8 cellular contexts compared by ENCODE assay signal in genomic region chr7:32588657-32589056, GRCh38.
DNase-seq lines count a peak whose midpoint lies in the region; ATAC-seq and TF ChIP-seq lines count a peak whose summit lies in the region.

No MANE protein-coding gene starts in this region.

- H3K4me2 ChIP-seq in SK-N-SH (no peak overlapping the region), OCI-LY7 (ENCODE audit: low read length) (no peak overlapping the region)

- TF ChIP-seq EP300 in SK-N-SH (IDR thresholded peaks at IDR 0.05; ENCODE audit: borderline replicate concordance in 1 of 2, low read depth in 1 of 2, low read length in 1 of 2) = peak in 1 of 2 experiments; percentile 58; a peak in 1 of 4 replicates
- TF ChIP-seq EP300 in sigmoid colon (IDR thresholded peaks at IDR 0.05) = no peak

- TF ChIP-seq CTCF in SK-N-SH (IDR thresholded peaks at IDR 0.05) (peak; percentile 19), sigmoid colon (IDR thresholded peaks at IDR 0.05) (no peak), OCI-LY7 (conservative IDR thresholded peaks at IDR 0.05; ENCODE audit: low read length) (no peak)

- H3K9me3 ChIP-seq in SK-N-SH = no peaks in the 10 kb centered on the region
- H3K9me3 ChIP-seq in effector memory CD4-positive, alpha-beta T cell (ENCODE audit: control insufficient read depth, low read length) = no peaks in the 10 kb centered on the region
- H3K9me3 ChIP-seq in sigmoid colon = no peaks in the 10 kb centered on the region
- H3K9me3 ChIP-seq in OCI-LY7 (ENCODE audit: low read length) = no peaks in the 10 kb centered on the region

- H4K20me1 ChIP-seq in SK-N-SH (ENCODE audit: insufficient read depth) (no peaks in the 10 kb centered on the region), OCI-LY7 (ENCODE audit: insufficient read depth, low read length) (no peaks in the 10 kb centered on the region)

- H3K9me2 ChIP-seq in SK-N-SH = no peaks in the 10 kb centered on the region
- no peaks in the 10 kb centered on the region for H3K9me2 ChIP-seq in OCI-LY7 (ENCODE audit: insufficient read depth, low read length)

- H3K27me3 ChIP-seq in SK-N-SH (ENCODE audit: insufficient read depth) = no peaks in the 10 kb centered on the region
- no peaks in the 10 kb centered on the region for H3K27me3 ChIP-seq in effector memory CD4-positive, alpha-beta T cell (replicated peaks; ENCODE audit: control insufficient read depth, insufficient read depth, low read length, poor library complexity, severe bottlenecking)
- H3K27me3 ChIP-seq in sigmoid colon = no peaks in the 10 kb centered on the region

- BruUV-seq in OCI-LY7 (replicated peaks; lab: Mats Ljungman, UMichigan) = no TSS peak

- CTCF ChIA-PET in SK-N-SH (lab: Yijun Ruan, JAX) = no interaction called here
- CTCF ChIA-PET in OCI-LY7 (lab: Charles Lee; ENCODE audit: unreplicated experiment) = no interaction called here

- H3K27ac ChIP-seq in SK-N-SH (ENCODE audit: low read depth in 2 of 2, low read length in 1 of 2) (peak overlapping the region; percentile 55 to 58; a peak in 3 of 4 replicates), sigmoid colon (no peak overlapping the region), OCI-LY7 (ENCODE audit: low read depth, low read length, poor library complexity, severe bottlenecking) (no peak overlapping the region)
- no peak overlapping the region for H3K27ac ChIP-seq in effector memory CD4-positive, alpha-beta T cell (ENCODE audit: insufficient read depth, low read length, poor library complexity, severe bottlenecking)

- no peak for TF ChIP-seq RAD21 in SK-N-SH (IDR thresholded peaks at IDR 0.05; ENCODE audit: low read length)

- no peak for TF ChIP-seq POLR2A in sigmoid colon (IDR thresholded peaks at IDR 0.05)

- H3F3A ChIP-seq in SK-N-SH (replicated peaks; ENCODE audit: insufficient read depth) = peaks cover 42% of the 10 kb centered on the region

- peak; percentile 72 for DNase-seq in GM04503 (ENCODE audit: low read depth)
- DNase-seq in SK-N-SH = no peak
- no peak for DNase-seq in left ventricle myocardium superior
- no peak for DNase-seq in effector memory CD4-positive, alpha-beta T cell
- DNase-seq in iPS-NIHi11 (ENCODE audit: low spot score) = no peak
- no peak for DNase-seq in sigmoid colon
- no peak for DNase-seq in OCI-LY7 (ENCODE audit: low spot score)

- intact Hi-C loops in left ventricle myocardium superior (cut with micrococcal nuclease) (no loop called here), sigmoid colon (cut with DNase I) (loop anchor here (10.0 kb wide), 1 partner anchor 94 kb away; the partner anchor contains the start of genes AVL9 and LSM5), OCI-LY7 (cut with micrococcal nuclease; ENCODE audit: unreplicated experiment) (loop anchor here (5.0 kb wide), 1 partner anchor 96 kb away; the partner anchor contains the start of gene LSM5)

- peaks cover 0 to 34% of the 10 kb centered on the region in 2 experiments; a peak in 3 of 4 replicates for H3K4me1 ChIP-seq in SK-N-SH (ENCODE audit: control insufficient read depth in 1 of 2, insufficient read depth in 2 of 2, low read depth in 1 of 2, low read length in 1 of 2)
- H3K4me1 ChIP-seq in effector memory CD4-positive, alpha-beta T cell (ENCODE audit: control insufficient read depth, insufficient read depth, low read length, poor library complexity, severe bottlenecking) = no peaks in the 10 kb centered on the region
- peaks cover 0 to 19% (median 18%) of the 10 kb centered on the region in 4 donors for H3K4me1 ChIP-seq in sigmoid colon
- no peaks in the 10 kb centered on the region for H3K4me1 ChIP-seq in OCI-LY7 (ENCODE audit: insufficient read depth, low read length, poor library complexity, severe bottlenecking)

- peaks cover 22 to 38% of the 10 kb centered on the region in 2 experiments for H3K36me3 ChIP-seq in SK-N-SH (replicated peaks in 1 of 2; ENCODE audit: control insufficient read depth in 1 of 2, insufficient read depth in 2 of 2, low read length in 1 of 2)
- peaks cover 13% of the 10 kb centered on the region for H3K36me3 ChIP-seq in effector memory CD4-positive, alpha-beta T cell (ENCODE audit: control insufficient read depth, insufficient read depth, low read length)
- peaks cover 3 to 49% (median 7%) of the 10 kb centered on the region in 4 donors for H3K36me3 ChIP-seq in sigmoid colon
- H3K36me3 ChIP-seq in OCI-LY7 (ENCODE audit: insufficient read depth, low read length) = peaks cover 49% of the 10 kb centered on the region

- no peak overlapping the region for H2AFZ ChIP-seq in SK-N-SH (ENCODE audit: low read depth)
- H2AFZ ChIP-seq in OCI-LY7 (ENCODE audit: low read length) = no peak overlapping the region

- WGBS in SK-N-SH (ENCODE audit: low lambda C conversion rate) = 25% methylated on average over 2 of the region's 2 CpGs
- WGBS in sigmoid colon, 2 donors = 53 to 60% methylated on average over 2 of the region's 2 CpGs

- ATAC-seq in HG02642 (IDR thresholded peaks at IDR 0.05; ENCODE audit: poor library complexity, unreplicated experiment) = peak; percentile 49
- peak; percentile 52 for ATAC-seq in left ventricle myocardium superior

- H3K4me3 ChIP-seq in SK-N-SH (ENCODE audit: low read depth in 2 of 2, low read length in 1 of 2) (no peak overlapping the region), sigmoid colon (no peak overlapping the region), OCI-LY7 (ENCODE audit: low read depth, low read length, poor library complexity, severe bottlenecking) (no peak overlapping the region)
- no peak overlapping the region for H3K4me3 ChIP-seq in effector memory CD4-positive, alpha-beta T cell (ENCODE audit: insufficient read depth, low read depth, low read length, poor library complexity, severe bottlenecking)

- H3K79me2 ChIP-seq in SK-N-SH (ENCODE audit: insufficient read depth) (no peaks in the 10 kb centered on the region), OCI-LY7 (ENCODE audit: insufficient read depth, low read depth, low read length) (no peaks in the 10 kb centered on the region)

- POLR2A ChIA-PET in SK-N-SH (lab: Yijun Ruan, JAX) (no interaction called here), OCI-LY7 (lab: Charles Lee) (no interaction called here)

- no peak overlapping the region for H3K9ac ChIP-seq in SK-N-SH

TF ChIP-seq in SK-N-SH, 30 proteins besides CTCF, POLR2A, EP300 and RAD21 (continues in another document):
- no peak for TF ChIP-seq USF1 (IDR thresholded peaks at IDR 0.05; ENCODE audit: borderline replicate concordance, low read depth)
- peak; percentile 87 for TF ChIP-seq PBX3 (IDR thresholded peaks at IDR 0.05)
- TF ChIP-seq EZH2phosphoT487 (IDR thresholded peaks at IDR 0.05; ENCODE audit: borderline replicate concordance, low read depth) = no peak
- peak; percentile 82 for TF ChIP-seq FOSL2 (IDR thresholded peaks at IDR 0.05; ENCODE audit: borderline replicate concordance, low read depth)
- peak; percentile 45; the same call in 1 of the 2 replicates for TF ChIP-seq NFIC (IDR thresholded peaks at IDR 0.05; ENCODE audit: borderline replicate concordance)
- no peak for TF ChIP-seq RFX5 (IDR thresholded peaks at IDR 0.05; ENCODE audit: low read length)
- TF ChIP-seq GABPA (IDR thresholded peaks at IDR 0.05; ENCODE audit: low read depth) = no peak
- peak; percentile 63; the same call in 1 of the 2 replicates for TF ChIP-seq RXRA (IDR thresholded peaks at IDR 0.05; ENCODE audit: borderline replicate concordance, low read depth)
- TF ChIP-seq CHD2 (IDR thresholded peaks at IDR 0.05; ENCODE audit: low read length, partially characterized antibody) = no peak
- peak; percentile 42; the same call in 1 of the 2 replicates for TF ChIP-seq SIN3A (IDR thresholded peaks at IDR 0.05; ENCODE audit: borderline replicate concordance, low read depth, low read length)
- TF ChIP-seq POLR2AphosphoS5 (IDR thresholded peaks at IDR 0.05; ENCODE audit: low read depth, low read length) = peak; percentile 34; the same call in 1 of the 2 replicates
- TF ChIP-seq ELF1 (IDR thresholded peaks at IDR 0.05) = no peak
- TF ChIP-seq TCF12 (IDR thresholded peaks at IDR 0.05) = peak; percentile 78
- TF ChIP-seq ZBTB33 (IDR thresholded peaks at IDR 0.05; ENCODE audit: borderline replicate concordance, low read depth) = no peak
- TF ChIP-seq TEAD4 (IDR thresholded peaks at IDR 0.05; ENCODE audit: borderline replicate concordance, insufficient read depth) = no peak; the same call in 1 of the 2 replicates

Comparison
In these comparisons a context has a peak if more than half of its experiments do, and no peak if none do; other contexts are left out.
1. H3K27ac ChIP-seq: peak in SK-N-SH (2 of 2); none in effector memory CD4-positive, alpha-beta T cell (single experiment), sigmoid colon (0 of 4) and OCI-LY7 (single experiment).